ENCODE assay signal across 11 cellular contexts in the genomic region with DNA sequence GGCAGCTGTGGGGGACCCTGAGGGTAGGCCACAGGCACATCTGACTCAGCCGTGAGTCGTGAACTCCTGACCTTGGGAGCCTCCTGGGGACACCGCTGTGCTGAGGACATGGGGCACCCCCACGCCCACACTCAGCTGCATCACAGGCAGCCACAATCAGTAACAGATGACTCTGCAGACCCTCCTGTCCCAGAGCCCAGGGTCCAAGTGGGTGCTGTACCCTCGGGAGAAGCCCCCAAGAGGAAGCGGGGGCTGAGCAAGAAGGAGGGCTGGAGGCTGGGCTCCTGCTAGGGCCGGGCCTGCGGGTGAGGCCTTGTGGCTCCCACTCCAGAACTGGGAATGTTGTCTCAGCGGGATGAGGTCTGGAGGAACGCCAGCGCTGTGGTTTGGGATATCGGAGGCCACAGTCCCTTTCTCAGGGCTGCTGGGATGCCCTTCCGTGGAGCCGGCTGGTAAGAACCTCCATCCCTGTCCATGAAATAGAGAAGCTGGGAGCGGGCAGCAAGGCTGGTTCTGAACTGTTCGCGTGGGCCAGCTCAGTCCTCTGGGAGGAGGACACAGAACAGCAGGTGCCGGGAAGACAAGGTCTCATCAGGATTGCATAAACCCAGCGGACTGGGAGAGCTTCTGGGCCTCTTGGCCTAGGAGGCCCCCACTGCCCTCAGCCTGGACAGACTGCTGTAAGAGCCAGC. TPM values are rescaled to one million over a fixed set of nuclear protein-coding genes. Genes with fewer than 3 reads are reported as not detected.
DNase-seq lines count a peak whose midpoint lies in the region; ATAC-seq, FAIRE-seq and TF ChIP-seq lines count a peak whose summit lies in the region.
"Had no signal": no experiment of that assay in that cellular context is flagged by ENCODE, and none has a peak within 500 bp of the region (broad histone marks: within the 10 kb centered on the region; RNA-seq: fewer than 3 reads in every experiment).

No MANE protein-coding gene starts in this region.

- peak overlapping the region; percentile 94 for H3K18ac ChIP-seq in neuronal stem cell (ENCODE audit: low read length)

- no peak overlapping the region for H3K14ac ChIP-seq in neuronal stem cell (ENCODE audit: low read length)

- POLR2A ChIA-PET in K562 (lab: Yijun Ruan, JAX), result no interaction called here
- POLR2A ChIA-PET in Caco-2 (lab: Charles Lee), result interaction anchor here (1.0 kb wide), 1 partner anchor 9 kb away, joined by 3 read pairs; no protein-coding TSS in a partner anchor

- ATAC-seq in K562 (no peak), HG03571 (IDR thresholded peaks at IDR 0.05; ENCODE audit: unreplicated experiment) (no peak)

- peak; percentile 79 for FAIRE-seq in K562 (lab: Jason Lieb, UNC)
- FAIRE-seq: islet of Langerhans had no signal

- intact Hi-C loops in K562 (cut with micrococcal nuclease), result no loop called here
- intact Hi-C loops in Caco-2 (cut with micrococcal nuclease; ENCODE audit: unreplicated experiment), result no loop called here

- TF ChIP-seq CTCF in K562 (IDR thresholded peaks at IDR 0.05 in 2 of 3, conservative IDR thresholded peaks at IDR 0.05 in 1 of 3; ENCODE audit: insufficient read depth in 2 of 3, low read depth in 1 of 3, low read length in 3 of 3) (no peak), Caco-2 (IDR thresholded peaks at IDR 0.05; ENCODE audit: insufficient read depth in 1 of 2, low read depth in 1 of 2, low read length in 1 of 2, severe bottlenecking in 1 of 2, unreplicated experiment in 1 of 2) (no peak)

- peaks cover 35% of the 10 kb centered on the region for H3K4me1 Mint-ChIP-seq in Caco-2 (ENCODE audit: low read depth, unreplicated experiment)

- H2AFZ ChIP-seq in K562 (ENCODE audit: low read depth, low read length) (no peak overlapping the region), neuronal stem cell (ENCODE audit: low read length) (peak overlapping the region; percentile 36)

- H4K8ac ChIP-seq in neuronal stem cell (ENCODE audit: low read depth, low read length), result no peak overlapping the region

- DNase-seq in ACHN (peak; percentile 86), HS-27A (ENCODE audit: low read depth) (peak; percentile 72), K562 (ENCODE audit: extremely low read depth in 1 of 4, low spot score in 3 of 4) (peak; percentile 45 to 64 (median 48)), neuronal stem cell (ENCODE audit: low spot score) (no peak), NCI-H2029 treated with DMSO at 0.1 percent for 48 hours (lab: John Stamatoyannopoulos, UW) (no peak), NCI-H2029 (lab: John Stamatoyannopoulos, UW) (no peak), Caco-2 (no peak)
- DNase-seq: activated CD8-positive, alpha-beta memory T cell treated with anti-CD3 and anti-CD28 coated beads for 24 hours; testis had no signal

- H3K27me3 ChIP-seq in K562 (ENCODE audit: control insufficient read depth in 2 of 2, insufficient read depth in 2 of 2, low read length in 2 of 2) (no peaks in the 10 kb centered on the region), neuronal stem cell (ENCODE audit: control insufficient read depth in 3 of 3, insufficient read depth in 3 of 3, low read depth in 1 of 3, low read length in 3 of 3) (no peaks in the 10 kb centered on the region), Caco-2 (replicated peaks; ENCODE audit: control insufficient read depth, insufficient read depth, low read length) (no peaks in the 10 kb centered on the region)
- H3K27me3 ChIP-seq: testis had no signal

- CTCF ChIA-PET in K562 (lab: Yijun Ruan, JAX; ENCODE audit: low intra/inter-chr PET ratio), result no interaction called here
- CTCF ChIA-PET in Caco-2 (lab: Charles Lee), result interaction anchor here (0.6 to 10.9 kb wide), 4 partner anchors 8 to 602 kb away, joined by 3 to 188 read pairs (median 6); partner anchors contain the start of gene ADRM1

- no peak overlapping the region for H3K27ac ChIP-seq in K562 (ENCODE audit: extremely low read depth, low read depth, low read length)
- H3K27ac ChIP-seq in neuronal stem cell (replicated peaks; ENCODE audit: low read length), result no peak overlapping the region
- H3K27ac ChIP-seq: testis had no signal

- peak overlapping the region; percentile 37 for H3K23ac ChIP-seq in neuronal stem cell (ENCODE audit: low read depth, low read length, poor library complexity)

- peaks cover 18% of the 10 kb centered on the region for H3K79me2 ChIP-seq in K562 (ENCODE audit: control insufficient read depth, insufficient read depth, low read length)

- BruUV-seq in K562 (replicated peaks; lab: Mats Ljungman, UMichigan), result no TSS peak
- no TSS peak for BruUV-seq in Caco-2 (replicated peaks; lab: Mats Ljungman, UMichigan)

- WGBS in K562 (ENCODE audit: insufficient coverage, low coverage, missing lambda C conversion rate), result 55% methylated on average over 19 of the region's 19 CpGs
- WGBS in neuronal stem cell (ENCODE audit: extremely low coverage in 2 of 2, insufficient read length in 2 of 2, insufficient replicate concordance in 1 of 2), 2 donors, result no CpG with 5 or more reads among the region's 19 CpGs

- H3K27ac Mint-ChIP-seq in Caco-2 (ENCODE audit: unreplicated experiment), result no peak overlapping the region

- H2BK5ac ChIP-seq in neuronal stem cell (ENCODE audit: low read length), result peak overlapping the region; percentile 96

- TF ChIP-seq EP300 in K562 (IDR thresholded peaks at IDR 0.05; ENCODE audit: low read length), result no peak

- TF ChIP-seq POLR2A in K562 (conservative IDR thresholded peaks at IDR 0.05), result no peak

- in situ Hi-C loops in ACHN (cut with HindIII; ENCODE audit: low pct_ligation_motif_present, low pct_unique_long_range_greater_than_20kb, low sequenced_read_pairs) (no loop called here), K562 (cut with MboI) (no loop called here)

- H3K9me1 ChIP-seq in K562 (ENCODE audit: control insufficient read depth, insufficient read depth, low read length), result no peaks in the 10 kb centered on the region

- H3K4me2 ChIP-seq in K562 (ENCODE audit: insufficient read depth, low read length) (0 out of 2 replicates have a peak overlapping the region, but pooled peaks have one; percentile 5), neuronal stem cell (ENCODE audit: insufficient read depth, low read length, poor library complexity, severe bottlenecking) (no peak overlapping the region)

- peak overlapping the region; percentile 21 for H2BK120ac ChIP-seq in neuronal stem cell (ENCODE audit: low read depth, low read length)

- 0 out of 2 replicates have a peak, but pooled peaks cover under 1% of the 10 kb centered on the region for H4K20me1 ChIP-seq in K562 (replicated peaks; ENCODE audit: control insufficient read depth, insufficient read depth, low read length)

- H3K36me3 ChIP-seq in K562 (ENCODE audit: control insufficient read depth, insufficient read depth, low read length), result 0 out of 3 replicates have a peak, but pooled peaks cover under 1% of the 10 kb centered on the region
- H3K36me3 ChIP-seq in neuronal stem cell (replicated peaks in 1 of 2; ENCODE audit: control insufficient read depth in 2 of 2, insufficient read depth in 2 of 2, low read length in 2 of 2), result no peaks in the 10 kb centered on the region
- no peaks in the 10 kb centered on the region; the same call in 1 of the 2 replicates for H3K36me3 ChIP-seq in Caco-2 (ENCODE audit: control insufficient read depth, insufficient read depth, low read length)

- peak overlapping the region; percentile 100 for H2BK15ac ChIP-seq in neuronal stem cell (ENCODE audit: low read length)

- H3K4me3 Mint-ChIP-seq in Caco-2 (ENCODE audit: unreplicated experiment), result no peak overlapping the region

- peaks cover 40% of the 10 kb centered on the region for H3K36me3 Mint-ChIP-seq in Caco-2 (ENCODE audit: insufficient read depth, unreplicated experiment)

- H3K4ac ChIP-seq in neuronal stem cell (ENCODE audit: low read length), result peak overlapping the region; percentile 76

- no peak overlapping the region for H3K4me3 ChIP-seq in K562
- H3K4me3 ChIP-seq in neuronal stem cell (ENCODE audit: low read length in 2 of 2), result no peak overlapping the region
- no peak overlapping the region for H3K4me3 ChIP-seq in Caco-2 (ENCODE audit: low read depth, low read length)
- H3K4me3 ChIP-seq: testis had no signal

- peak overlapping the region; percentile 100 for H2AK5ac ChIP-seq in neuronal stem cell (ENCODE audit: low read depth, low read length)

- H3K4me1 ChIP-seq in K562 (replicated peaks in 1 of 2; ENCODE audit: control insufficient read depth in 2 of 2, insufficient read depth in 2 of 2, low read length in 2 of 2) (peaks cover 39 to 91% of the 10 kb centered on the region in 2 experiments), neuronal stem cell (ENCODE audit: control insufficient read depth in 2 of 2, insufficient read depth in 1 of 2, low read depth in 1 of 2, low read length in 2 of 2) (peaks cover 41 to 45% of the 10 kb centered on the region in 2 donors), Caco-2 (peaks cover 54% of the 10 kb centered on the region)

- peak overlapping the region; percentile 98 for H2BK12ac ChIP-seq in neuronal stem cell (ENCODE audit: low read length)

- H3K9me3 ChIP-seq in K562 (replicated peaks; ENCODE audit: control insufficient read depth, insufficient read depth, low read depth, low read length), result no peaks in the 10 kb centered on the region
- peaks cover 3 to 9% of the 10 kb centered on the region in 2 donors for H3K9me3 ChIP-seq in neuronal stem cell (replicated peaks in 1 of 2; ENCODE audit: control insufficient read depth in 2 of 2, insufficient read depth in 1 of 2, low read depth in 1 of 2, low read length in 2 of 2)
- H3K9me3 ChIP-seq in Caco-2, result no peaks in the 10 kb centered on the region
- H3K9me3 ChIP-seq: testis had no signal

- H4K91ac ChIP-seq in neuronal stem cell (ENCODE audit: low read depth, low read length, poor library complexity), result peak overlapping the region; percentile 79

- no peak for TF ChIP-seq RAD21 in K562 (CRISPR knock-in tag; conservative IDR thresholded peaks at IDR 0.05 in 1 of 2, IDR thresholded peaks at IDR 0.05 in 1 of 2)

- H3K9me3 Mint-ChIP-seq in Caco-2 (ENCODE audit: unreplicated experiment), result no peaks in the 10 kb centered on the region

- H3K27me3 Mint-ChIP-seq in Caco-2 (ENCODE audit: insufficient read depth, unreplicated experiment), result no peaks in the 10 kb centered on the region

- H3K79me1 ChIP-seq in neuronal stem cell (ENCODE audit: low read depth, low read length), result peaks cover 11% of the 10 kb centered on the region

- H3K9ac ChIP-seq in K562 (ENCODE audit: insufficient read depth in 1 of 2, low read depth in 2 of 2, low read length in 2 of 2), result peak overlapping the region in 1 of 2 experiments; percentile 82; a peak in 2 of 4 replicates
- H3K9ac ChIP-seq in neuronal stem cell (ENCODE audit: low read depth, low read length, poor library complexity), result peak overlapping the region; percentile 77

RNA-seq across cellular contexts. Expression of gene LAMA5, which starts 3.1 kb away (rescaled TPM):
- total RNA-seq in K562 (2011; cell fraction: chromatin; rRNA removed; ENCODE audit: low replicate concordance), result 218 and 612 TPM in 2 replicates
- total RNA-seq in K562 (2011; cell fraction: nucleolus; rRNA removed), result 256 and 378 TPM in 2 replicates
- total RNA-seq in K562 (2011; cell fraction: nucleoplasm; rRNA removed), result 206 and 238 TPM in 2 replicates
- 26.4 and 38.3 TPM in 2 replicates for total RNA-seq in K562 (2014; rRNA removed)
- 2.2 and 3.2 TPM in 2 replicates for total RNA-seq in K562 (2014; rRNA removed; fragmentation: Illumina TruSeq; extraction: Trizol)
- total RNA-seq in K562 (2015; rRNA removed; fragmentation: Illumina TruSeq; extraction: Trizol), result 11.3 and 11.7 TPM in 2 replicates
- 86.4 and 101 TPM in 2 replicates for total RNA-seq in K562 (2021)
- 4.4 and 10.0 TPM in 2 replicates for polyA plus RNA-seq in K562 (2011; rRNA removed)
- polyA plus RNA-seq in K562 (2011; cell fraction: cytosol; rRNA removed), result 3.9 and 11.1 TPM in 2 replicates
- polyA plus RNA-seq in K562 (2011; cell fraction: nucleus; rRNA removed), result 130 and 166 TPM in 2 replicates
- 49.7 and 63.1 TPM in 2 replicates for polyA plus RNA-seq in K562 (2012)
- polyA plus RNA-seq in K562 (2014; fragmentation: Illumina TruSeq; extraction: Trizol), result 7.8 and 20.0 TPM in 2 replicates
- polyA plus RNA-seq in K562 (2014; fragmentation: Nextera tagmentation; extraction: Ambion mirVana), result under 1 TPM; 0.31 to 0.48 TPM
- polyA plus RNA-seq in K562 (2014; rRNA removed), result 60.2 and 67.3 TPM in 2 replicates
- polyA minus RNA-seq in K562 (2011; rRNA and poly(A)+ RNA removed), result 1.5 and 1.9 TPM in 2 replicates
- 11.0 and 21.3 TPM in 2 replicates for polyA minus RNA-seq in K562 (2011; cell fraction: cytosol; rRNA and poly(A)+ RNA removed)
- polyA minus RNA-seq in K562 (2011; cell fraction: nucleus; rRNA and poly(A)+ RNA removed), result 33.7 and 42.1 TPM in 2 replicates
- 59.5 TPM for polyA plus RNA-seq in neuronal stem cell (2013, experiment 1 of 2)
- 57.4 TPM for polyA plus RNA-seq in neuronal stem cell (2013, experiment 2 of 2)
- 1,050 and 1,125 TPM in 2 replicates for total RNA-seq in Caco-2 (2022)

RNA-seq across cellular contexts. Expression of gene RPS21, which starts 16.6 kb away (rescaled TPM):
- total RNA-seq in K562 (2011; cell fraction: chromatin; rRNA removed; ENCODE audit: low replicate concordance), result 256 and 439 TPM in 2 replicates
- total RNA-seq in K562 (2011; cell fraction: nucleolus; rRNA removed), result 1,390 and 1,394 TPM in 2 replicates
- total RNA-seq in K562 (2011; cell fraction: nucleoplasm; rRNA removed), result 1,168 and 2,200 TPM in 2 replicates
- 1,801 and 2,504 TPM in 2 replicates for total RNA-seq in K562 (2014; rRNA removed)
- total RNA-seq in K562 (2014; rRNA removed; fragmentation: Illumina TruSeq; extraction: Trizol), result 1,196 and 1,380 TPM in 2 replicates
- 1,567 and 1,716 TPM in 2 replicates for total RNA-seq in K562 (2015; rRNA removed; fragmentation: Illumina TruSeq; extraction: Trizol)
- 3,091 and 3,491 TPM in 2 replicates for total RNA-seq in K562 (2021)
- 5,647 and 7,256 TPM in 2 replicates for polyA plus RNA-seq in K562 (2011; rRNA removed)
- 8,200 and 10,658 TPM in 2 replicates for polyA plus RNA-seq in K562 (2011; cell fraction: cytosol; rRNA removed)
- polyA plus RNA-seq in K562 (2011; cell fraction: nucleus; rRNA removed), result 3,206 and 5,803 TPM in 2 replicates
- 4,519 and 5,994 TPM in 2 replicates for polyA plus RNA-seq in K562 (2012)
- polyA plus RNA-seq in K562 (2014; fragmentation: Illumina TruSeq; extraction: Trizol), result 1,908 and 2,386 TPM in 2 replicates
- polyA plus RNA-seq in K562 (2014; fragmentation: Nextera tagmentation; extraction: Ambion mirVana), result 1,000 to 10,000 TPM; 3,588 to 3,968 TPM
- polyA plus RNA-seq in K562 (2014; rRNA removed), result 3,958 and 4,439 TPM in 2 replicates
- polyA minus RNA-seq in K562 (2011; rRNA and poly(A)+ RNA removed), result 1,429 and 1,744 TPM in 2 replicates
- polyA minus RNA-seq in K562 (2011; cell fraction: cytosol; rRNA and poly(A)+ RNA removed), result 755 and 891 TPM in 2 replicates
- polyA minus RNA-seq in K562 (2011; cell fraction: nucleus; rRNA and poly(A)+ RNA removed), result 430 and 792 TPM in 2 replicates
- polyA plus RNA-seq in neuronal stem cell (2013, experiment 1 of 2), result 3,158 TPM
- 3,117 TPM for polyA plus RNA-seq in neuronal stem cell (2013, experiment 2 of 2)
- total RNA-seq in Caco-2 (2022), result 4,496 and 4,723 TPM in 2 replicates

RNA-seq across cellular contexts. Expression of gene CABLES2, which starts 36.8 kb away (rescaled TPM):
- 3.6 and 7.1 TPM in 2 replicates for total RNA-seq in K562 (2011; cell fraction: chromatin; rRNA removed; ENCODE audit: low replicate concordance)
- total RNA-seq in K562 (2011; cell fraction: nucleolus; rRNA removed), result 3.0 and 3.3 TPM in 2 replicates
- total RNA-seq in K562 (2011; cell fraction: nucleoplasm; rRNA removed), result 2.5 and 3.0 TPM in 2 replicates
- total RNA-seq in K562 (2014; rRNA removed), result 1.2 and 2.0 TPM in 2 replicates
- total RNA-seq in K562 (2014; rRNA removed; fragmentation: Illumina TruSeq; extraction: Trizol), result 0.93 and 1.3 TPM in 2 replicates
- 1.4 and 1.6 TPM in 2 replicates for total RNA-seq in K562 (2015; rRNA removed; fragmentation: Illumina TruSeq; extraction: Trizol)
- total RNA-seq in K562 (2021), result 3.7 and 4.2 TPM in 2 replicates
- 2.2 and 2.5 TPM in 2 replicates for polyA plus RNA-seq in K562 (2011; rRNA removed)
- 2.6 and 3.8 TPM in 2 replicates for polyA plus RNA-seq in K562 (2011; cell fraction: cytosol; rRNA removed)
- polyA plus RNA-seq in K562 (2011; cell fraction: nucleus; rRNA removed), result 5.3 and 9.0 TPM in 2 replicates
- polyA plus RNA-seq in K562 (2012), result 3.9 and 7.7 TPM in 2 replicates
- 2.7 and 3.2 TPM in 2 replicates for polyA plus RNA-seq in K562 (2014; fragmentation: Illumina TruSeq; extraction: Trizol)
- polyA plus RNA-seq in K562 (2014; fragmentation: Nextera tagmentation; extraction: Ambion mirVana), result under 1 TPM; 0.46 to 0.72 TPM
- polyA plus RNA-seq in K562 (2014; rRNA removed), result 2.1 and 2.2 TPM in 2 replicates
- 1.1 and 1.7 TPM in 2 replicates for polyA minus RNA-seq in K562 (2011; rRNA and poly(A)+ RNA removed)
- polyA minus RNA-seq in K562 (2011; cell fraction: cytosol; rRNA and poly(A)+ RNA removed), result 5.1 and 5.4 TPM in 2 replicates
- polyA minus RNA-seq in K562 (2011; cell fraction: nucleus; rRNA and poly(A)+ RNA removed), result 1.6 and 1.7 TPM in 2 replicates
- polyA plus RNA-seq in neuronal stem cell (2013, experiment 1 of 2), result 15.0 TPM
- polyA plus RNA-seq in neuronal stem cell (2013, experiment 2 of 2), result 14.9 TPM
- 30.7 and 36.4 TPM in 2 replicates for total RNA-seq in Caco-2 (2022)

RNA-seq across cellular contexts. Expression of gene RBBP8NL, which starts 57.1 kb away (rescaled TPM):
- total RNA-seq in K562 (2011; cell fraction: chromatin; rRNA removed; ENCODE audit: low replicate concordance), result not detected in 2 replicates
- total RNA-seq in K562 (2011; cell fraction: nucleolus; rRNA removed), result not detected in 2 replicates
- not detected in 2 replicates for total RNA-seq in K562 (2011; cell fraction: nucleoplasm; rRNA removed)
- not detected in 2 replicates for total RNA-seq in K562 (2014; rRNA removed)
- not detected in 2 replicates for total RNA-seq in K562 (2014; rRNA removed; fragmentation: Illumina TruSeq; extraction: Trizol)
- total RNA-seq in K562 (2015; rRNA removed; fragmentation: Illumina TruSeq; extraction: Trizol), result not detected in 2 replicates
- total RNA-seq in K562 (2021), result not detected in 2 replicates
- polyA plus RNA-seq in K562 (2011; rRNA removed), result not detected in 2 replicates
- 0.04 TPM in 1 of 2 replicates, not detected in the other for polyA plus RNA-seq in K562 (2011; cell fraction: cytosol; rRNA removed)
- polyA plus RNA-seq in K562 (2011; cell fraction: nucleus; rRNA removed), result 0.09 TPM in 1 of 2 replicates, not detected in the other
- polyA plus RNA-seq in K562 (2012), result not detected in 2 replicates
- polyA plus RNA-seq in K562 (2014; fragmentation: Illumina TruSeq; extraction: Trizol), result not detected in 2 replicates
- not detected for polyA plus RNA-seq in K562 (2014; fragmentation: Nextera tagmentation; extraction: Ambion mirVana)
- polyA plus RNA-seq in K562 (2014; rRNA removed), result not detected in 2 replicates
- not detected in 2 replicates for polyA minus RNA-seq in K562 (2011; rRNA and poly(A)+ RNA removed)
- polyA minus RNA-seq in K562 (2011; cell fraction: cytosol; rRNA and poly(A)+ RNA removed), result not detected in 2 replicates
- polyA minus RNA-seq in K562 (2011; cell fraction: nucleus; rRNA and poly(A)+ RNA removed), result not detected in 2 replicates
- not detected for polyA plus RNA-seq in neuronal stem cell (2013, experiment 1 of 2)
- polyA plus RNA-seq in neuronal stem cell (2013, experiment 2 of 2), result not detected
- 39.2 and 40.5 TPM in 2 replicates for total RNA-seq in Caco-2 (2022)

Comparison
In these comparisons a context has a peak if more than half of its experiments do, and no peak if none do; other contexts are left out.
1. DNase-seq: peak in ACHN (single experiment), HS-27A (single experiment) and K562 (4 of 4); none in neuronal stem cell (single experiment), NCI-H2029 treated with DMSO at 0.1 percent for 48 hours (single experiment), NCI-H2029 (single experiment) and Caco-2 (0 of 2).